13 cellular contexts compared by ENCODE assay signal in genomic region chr7:64494912-64495461, GRCh38.
DNase-seq lines count a peak whose midpoint lies in the region; ATAC-seq and TF ChIP-seq lines count a peak whose summit lies in the region.
"Had no signal": no experiment of that assay in that cellular context is flagged by ENCODE, and none has a peak within 500 bp of the region (broad histone marks: within the 10 kb centered on the region; RNA-seq: fewer than 3 reads in every experiment).

No MANE protein-coding gene starts in this region.

- TF ChIP-seq POLR2A in adrenal gland (IDR thresholded peaks at IDR 0.05), result no peak

- H3K4me1 ChIP-seq in adrenal gland (replicated peaks in 1 of 2) (no peaks in the 10 kb centered on the region), tibial artery (peaks cover 0 to 8% (median 3%) of the 10 kb centered on the region in 4 donors)
- no peaks in the 10 kb centered on the region for H3K4me1 ChIP-seq in CD8-positive, alpha-beta T cell (ENCODE audit: insufficient read depth, low read length)
- H3K4me1 ChIP-seq: HAP-1 had no signal

- H3K36me3 Mint-ChIP-seq in CD8-positive, alpha-beta T cell, result peaks cover 10% of the 10 kb centered on the region

- H3K27me3 Mint-ChIP-seq in CD8-positive, alpha-beta T cell (ENCODE audit: low read depth), result no peaks in the 10 kb centered on the region
- H3K27me3 Mint-ChIP-seq: central memory CD8-positive, alpha-beta T cell had no signal

- no peak overlapping the region for H3K4me3 Mint-ChIP-seq in CD8-positive, alpha-beta T cell
- H3K4me3 Mint-ChIP-seq: central memory CD8-positive, alpha-beta T cell had no signal

- H3K9me3 ChIP-seq in adrenal gland (replicated peaks in 1 of 3) (no peaks in the 10 kb centered on the region), tibial artery (peaks cover 0 to 7% (median 3%) of the 10 kb centered on the region in 3 donors)
- H3K9me3 ChIP-seq in CD8-positive, alpha-beta T cell (ENCODE audit: low read length), result no peaks in the 10 kb centered on the region
- H3K9me3 ChIP-seq: HAP-1 had no signal

- intact Hi-C loops in adrenal gland (cut with DNase I) (no loop called here), tibial artery (cut with DNase I; ENCODE audit: low total_unique reads) (no loop called here), posterior vena cava (cut with DNase I) (loop anchor here in 1 of 2 donors (5.0 kb wide), 1 partner anchor 473 kb away; no protein-coding TSS in a partner anchor)
- intact Hi-C loops in CD8-positive, alpha-beta T cell (cut with DNase I, micrococcal nuclease), result no loop called here

- peak overlapping the region in 1 of 4 donors; percentile 42 for H3K4me3 ChIP-seq in adrenal gland
- peak overlapping the region; percentile 40 to 46 for H3K4me3 ChIP-seq in tibial artery
- no peak overlapping the region for H3K4me3 ChIP-seq in CD8-positive, alpha-beta T cell (ENCODE audit: low read depth, low read length)
- H3K4me3 ChIP-seq: HAP-1 had no signal

- H3K36me3 ChIP-seq in adrenal gland (replicated peaks in 1 of 2) (no peaks in the 10 kb centered on the region), tibial artery (no peaks in the 10 kb centered on the region)
- H3K36me3 ChIP-seq in CD8-positive, alpha-beta T cell (ENCODE audit: insufficient read depth, low read length), result no peaks in the 10 kb centered on the region
- H3K36me3 ChIP-seq: HAP-1 had no signal

- ATAC-seq in HG02973 (IDR thresholded peaks at IDR 0.05; ENCODE audit: unreplicated experiment), result no peak
- ATAC-seq in CD8-positive, alpha-beta T cell, result no peak
- ATAC-seq: esophagus mucosa, sciatic nerve had no signal

- 8 to 12% (median 8%) methylated on average over 15 to 26 of the region's 26 CpGs for WGBS in adrenal gland, 4 donors

- DNase-seq in NCI-H510A (lab: John Stamatoyannopoulos, UW) (peak; percentile 7), NCI-H510A treated with DMSO at 0.1 percent for 48 hours (lab: John Stamatoyannopoulos, UW) (no peak), adrenal gland (peak in 4 of 7 donors; percentile 8 to 52 (median 24)), kidney tubule cell (ENCODE audit: low spot score) (peak; percentile 17), tibial artery (no peak), posterior vena cava (ENCODE audit: low spot score) (no peak)
- no peak for DNase-seq in CD8-positive, alpha-beta T cell
- DNase-seq: NCI-H1436 had no signal

- peaks cover 27% of the 10 kb centered on the region for H3K9me3 Mint-ChIP-seq in CD8-positive, alpha-beta T cell

- H3K4me1 Mint-ChIP-seq in CD8-positive, alpha-beta T cell (ENCODE audit: low read depth), result no peaks in the 10 kb centered on the region
- H3K4me1 Mint-ChIP-seq: central memory CD8-positive, alpha-beta T cell had no signal

- H3K27me3 ChIP-seq in adrenal gland, result no peaks in the 10 kb centered on the region
- no peaks in the 10 kb centered on the region for H3K27me3 ChIP-seq in tibial artery
- H3K27me3 ChIP-seq in CD8-positive, alpha-beta T cell (ENCODE audit: insufficient read depth, low read length), result no peaks in the 10 kb centered on the region

- H3K27ac Mint-ChIP-seq in CD8-positive, alpha-beta T cell, result no peak overlapping the region

- POLR2A ChIA-PET in CD8-positive, alpha-beta T cell (lab: Charles Lee), result no interaction called here

- H3K27ac ChIP-seq in adrenal gland, result no peak overlapping the region
- peak overlapping the region in 1 of 2 donors; percentile 40 for H3K27ac ChIP-seq in tibial artery
- H3K27ac ChIP-seq in CD8-positive, alpha-beta T cell (ENCODE audit: low read depth, low read length), result no peak overlapping the region

- TF ChIP-seq CTCF in adrenal gland (IDR thresholded peaks at IDR 0.05) (no peak), tibial artery (IDR thresholded peaks at IDR 0.05) (no peak)
- TF ChIP-seq CTCF in CD8-positive, alpha-beta T cell (IDR thresholded peaks at IDR 0.05), result no peak

- CTCF ChIA-PET in CD8-positive, alpha-beta T cell (lab: Charles Lee), result no interaction called here

Comparison
In these comparisons a context has a peak if more than half of its experiments do, and no peak if none do; other contexts are left out.
1. DNase-seq: peak in NCI-H510A (single experiment), adrenal gland (4 of 7) and kidney tubule cell (single experiment); none in NCI-H510A treated with DMSO at 0.1 percent for 48 hours (single experiment), tibial artery (0 of 2), CD8-positive, alpha-beta T cell (0 of 7) and posterior vena cava (single experiment).